In genomic region chr6:44248579-44248978, GRCh38 we compare ENCODE assay signal across 8 cellular contexts. TPM values are rescaled to one million over a fixed set of nuclear protein-coding genes. Genes with fewer than 3 reads are reported as not detected.
DNase-seq lines count a peak whose midpoint lies in the region; ATAC-seq, FAIRE-seq and TF ChIP-seq lines count a peak whose summit lies in the region.

No MANE protein-coding gene starts in this region.

- H3K27me3 ChIP-seq in heart left ventricle (no peaks in the 10 kb centered on the region), mesenchymal stem cell (ENCODE audit: control insufficient read depth in 1 of 2, insufficient read depth in 1 of 2, low read length in 2 of 2) (no peaks in the 10 kb centered on the region), upper lobe of right lung (no peaks in the 10 kb centered on the region)

- H3K4ac ChIP-seq in mesenchymal stem cell (ENCODE audit: low read depth in 1 of 2, low read length in 2 of 2) = no peak overlapping the region

- no peak overlapping the region for H4K8ac ChIP-seq in mesenchymal stem cell (ENCODE audit: low read length)

- peaks cover 2% of the 10 kb centered on the region for H3K79me1 ChIP-seq in mesenchymal stem cell (replicated peaks; ENCODE audit: low read length, poor library complexity, severe bottlenecking)

- intact Hi-C loops in heart left ventricle (cut with DNase I) (loop anchor here in 1 of 10 donors (10.0 kb wide), 2 partner anchors 474 to 614 kb away; partner anchors contain the start of genes MAD2L1BP and VEGFA), Right ventricle myocardium superior (cut with DNase I) (no loop called here), upper lobe of right lung (cut with DNase I) (no loop called here)

- H3K27ac ChIP-seq in heart left ventricle (peak overlapping the region in 9 of 12 donors; percentile 90 to 100 (median 99)), mesenchymal stem cell (ENCODE audit: low read length, poor library complexity, severe bottlenecking) (no peak overlapping the region), upper lobe of right lung (no peak overlapping the region)

- H3K4me2 ChIP-seq in mesenchymal stem cell (ENCODE audit: low read length, poor library complexity, severe bottlenecking) = peak overlapping the region; percentile 73

- H3K4me3 Mint-ChIP-seq in brain = peak overlapping the region; percentile 98 to 100 (median 99)

- H2BK15ac ChIP-seq in mesenchymal stem cell (ENCODE audit: low read depth, poor library complexity, severe bottlenecking) = no peak overlapping the region

- H4K91ac ChIP-seq in mesenchymal stem cell (ENCODE audit: low read length) = no peak overlapping the region

- no peak overlapping the region for H3K14ac ChIP-seq in mesenchymal stem cell (ENCODE audit: low read length in 2 of 2)

- peaks cover 28% of the 10 kb centered on the region for H3K27me3 Mint-ChIP-seq in brain

- no peak overlapping the region for H2AK5ac ChIP-seq in mesenchymal stem cell (ENCODE audit: low read length, severe bottlenecking)

- TF ChIP-seq POLR2A in heart left ventricle (IDR thresholded peaks at IDR 0.05) = no peak
- no peak for TF ChIP-seq POLR2A in GM12891 (IDR thresholded peaks at IDR 0.05; ENCODE audit: low read depth, low read length)

- H2BK12ac ChIP-seq in mesenchymal stem cell (ENCODE audit: low read length in 2 of 2) = no peak overlapping the region

- H3K4me1 ChIP-seq in heart left ventricle (peaks cover 0 to 62% (median 43%) of the 10 kb centered on the region in 12 donors), mesenchymal stem cell (ENCODE audit: control insufficient read depth, insufficient read depth, low read depth, low read length) (peaks cover 13% of the 10 kb centered on the region), upper lobe of right lung (peaks cover 18% of the 10 kb centered on the region)

- H3K9me3 Mint-ChIP-seq in brain = peaks cover 2 to 12% (median 3%) of the 10 kb centered on the region in 5 experiments

- H3K36me3 ChIP-seq in heart left ventricle = peaks cover 2 to 57% (median 53%) of the 10 kb centered on the region in 9 donors
- peaks cover 28 to 52% of the 10 kb centered on the region in 2 experiments for H3K36me3 ChIP-seq in mesenchymal stem cell (ENCODE audit: control insufficient read depth in 1 of 2, insufficient read depth in 2 of 2, low read depth in 1 of 2, low read length in 2 of 2)
- peaks cover 49% of the 10 kb centered on the region for H3K36me3 ChIP-seq in upper lobe of right lung

- no peak overlapping the region for H3K18ac ChIP-seq in mesenchymal stem cell (ENCODE audit: low read depth in 1 of 2, low read length in 2 of 2)

- ATAC-seq in heart left ventricle (no peak), Right ventricle myocardium superior (ENCODE audit: poor library complexity) (no peak), upper lobe of right lung (no peak)

- no peak overlapping the region for H2AFZ ChIP-seq in mesenchymal stem cell (ENCODE audit: low read depth, low read length)

- no peaks in the 10 kb centered on the region for H3K9me3 ChIP-seq in heart left ventricle
- no peaks in the 10 kb centered on the region for H3K9me3 ChIP-seq in mesenchymal stem cell (ENCODE audit: control insufficient read depth, low read length)
- H3K9me3 ChIP-seq in upper lobe of right lung = no peaks in the 10 kb centered on the region

- 18 to 35% (median 28%) methylated on average over 1 of the region's 1 CpG for WGBS in heart left ventricle, 4 donors
- 58% methylated on average over 1 of the region's 1 CpG for WGBS in mesenchymal stem cell

- FAIRE-seq in GM12891 (lab: Jason Lieb, UNC) = no peak

- H3K4me1 Mint-ChIP-seq in brain = peaks cover 65% of the 10 kb centered on the region

- H2BK120ac ChIP-seq in mesenchymal stem cell (ENCODE audit: low read depth, low read length) = no peak overlapping the region

- no peak overlapping the region for H2BK5ac ChIP-seq in mesenchymal stem cell (ENCODE audit: low read depth, low read length, poor library complexity, severe bottlenecking)

- peak overlapping the region; percentile 97 to 100 (median 99) for H3K27ac Mint-ChIP-seq in brain

- H3K4me3 ChIP-seq in heart left ventricle = peak overlapping the region in 9 of 12 donors; percentile 69 to 98 (median 77)
- peak overlapping the region in 1 of 2 experiments; percentile 87 for H3K4me3 ChIP-seq in mesenchymal stem cell (ENCODE audit: insufficient read depth in 1 of 2, low read depth in 1 of 2, low read length in 2 of 2)
- H3K4me3 ChIP-seq in upper lobe of right lung = peak overlapping the region; percentile 96

- DNase-seq in heart left ventricle (no peak), Right ventricle myocardium superior (no peak), mesenchymal stem cell (no peak), upper lobe of right lung (no peak), GM12891 (ENCODE audit: insufficient read length, low spot score) (no peak), NCI-H510A treated with DMSO at 0.1 percent for 48 hours (lab: John Stamatoyannopoulos, UW) (no peak), SKM-1 treated with dmso at 0.1 percent for 144 hours (lab: John Stamatoyannopoulos, UW; ENCODE audit: unreplicated experiment) (no peak)

- TF ChIP-seq CTCF in heart left ventricle (IDR thresholded peaks at IDR 0.05) (no peak), brain (conservative IDR thresholded peaks at IDR 0.05) (no peak), upper lobe of right lung (IDR thresholded peaks at IDR 0.05) (no peak)

- H3K36me3 Mint-ChIP-seq in brain = peaks cover 63% of the 10 kb centered on the region

- no peak overlapping the region for H3K23ac ChIP-seq in mesenchymal stem cell (ENCODE audit: low read length in 2 of 2)

- H3K9ac ChIP-seq in mesenchymal stem cell (ENCODE audit: low read length) = peak overlapping the region; percentile 94

TF ChIP-seq in GM12891, 5 proteins besides CTCF, POLR2A, EP300 and RAD21:
- TF ChIP-seq TAF1 (IDR thresholded peaks at IDR 0.05; ENCODE audit: low read depth, low read length) (no peak), SPI1 (IDR thresholded peaks at IDR 0.05; ENCODE audit: low read depth, low read length) (no peak), POLR2AphosphoS5 (IDR thresholded peaks at IDR 0.05; ENCODE audit: low read depth, low read length) (no peak), PAX5 (IDR thresholded peaks at IDR 0.05; ENCODE audit: insufficient read depth, low read length, severe bottlenecking) (no peak), POU2F2 (IDR thresholded peaks at IDR 0.05; ENCODE audit: low read depth, low read length) (no peak)

RNA-seq across cellular contexts. Expression of gene HSP90AB1, which starts 1.7 kb away (rescaled TPM):
- total RNA-seq in heart left ventricle (1,000 to 10,000 TPM in 2 of 9 donors, 100 to 1,000 TPM in 7; 725 to 1,040 (median 857) TPM), Right ventricle myocardium superior (853 TPM), upper lobe of right lung (660 TPM)
- polyA plus RNA-seq in heart left ventricle (100 to 1,000 TPM; 375 to 959 TPM), brain (ENCODE audit: insufficient read depth, low read depth, low replicate concordance) (1,424 TPM)
- 545 TPM for polyA plus RNA-seq in mesenchymal stem cell (2013, experiment 1 of 2)
- polyA plus RNA-seq in mesenchymal stem cell (2013, experiment 2 of 2) = 525 TPM
- 869 TPM for polyA plus RNA-seq in GM12891 (2012; ENCODE audit: low read depth, missing spikeins)

RNA-seq across cellular contexts. Expression of gene SLC35B2, which starts 8.7 kb away (rescaled TPM):
- total RNA-seq in heart left ventricle = 10 to 100 TPM; 18.1 to 35.6 (median 26.4) TPM
- polyA plus RNA-seq in heart left ventricle = 10 to 100 TPM; 10.2 to 36.7 TPM
- 19.4 TPM for total RNA-seq in Right ventricle myocardium superior
- polyA plus RNA-seq in brain (ENCODE audit: insufficient read depth, low read depth, low replicate concordance) = 68.7 TPM
- 80.8 TPM for polyA plus RNA-seq in mesenchymal stem cell (2013, experiment 1 of 2)
- polyA plus RNA-seq in mesenchymal stem cell (2013, experiment 2 of 2) = 81.8 TPM
- total RNA-seq in upper lobe of right lung = 32.3 TPM
- polyA plus RNA-seq in GM12891 (2012; ENCODE audit: low read depth, missing spikeins) = 30.1 TPM

RNA-seq across cellular contexts. Expression of gene NFKBIE, which starts 16.8 kb away (rescaled TPM):
- total RNA-seq in heart left ventricle (10 to 100 TPM in 1 of 9 donors, 1 to 10 TPM in 8; 2.5 to 13.1 (median 3.8) TPM), Right ventricle myocardium superior (3.7 TPM), upper lobe of right lung (7.1 TPM)
- polyA plus RNA-seq in heart left ventricle (1 to 10 TPM; 4.0 to 5.8 TPM), brain (ENCODE audit: insufficient read depth, low read depth, low replicate concordance) (10.8 TPM)
- 4.9 TPM for polyA plus RNA-seq in mesenchymal stem cell (2013, experiment 1 of 2)
- polyA plus RNA-seq in mesenchymal stem cell (2013, experiment 2 of 2) = 4.8 TPM
- polyA plus RNA-seq in GM12891 (2012; ENCODE audit: low read depth, missing spikeins) = 47.8 TPM

RNA-seq across cellular contexts. Expression of gene TMEM151B, which starts 21.7 kb away (rescaled TPM):
- total RNA-seq in heart left ventricle (1 to 10 TPM in 1 of 9 donors, under 1 TPM in 4, not detected in 4; 0.21 to 5.3 (median 0.45) TPM), Right ventricle myocardium superior (not detected), upper lobe of right lung (not detected)
- polyA plus RNA-seq in heart left ventricle (1 to 10 TPM in 1 of 2 donors, under 1 TPM in 1; 0.37 to 1.4 TPM), brain (ENCODE audit: insufficient read depth, low read depth, low replicate concordance) (45.5 TPM)
- polyA plus RNA-seq in mesenchymal stem cell (2013, experiment 1 of 2) = not detected
- not detected for polyA plus RNA-seq in mesenchymal stem cell (2013, experiment 2 of 2)
- 0.26 TPM for polyA plus RNA-seq in GM12891 (2012; ENCODE audit: low read depth, missing spikeins)

RNA-seq across cellular contexts. Expression of gene SLC29A1, which starts 25.2 kb away (rescaled TPM):
- total RNA-seq in heart left ventricle = 100 to 1,000 TPM in 8 of 9 donors, 10 to 100 TPM in 1; 94.9 to 319 (median 136) TPM
- 10 to 100 TPM; 48.0 to 77.5 TPM for polyA plus RNA-seq in heart left ventricle
- total RNA-seq in Right ventricle myocardium superior = 181 TPM
- 35.6 TPM for polyA plus RNA-seq in brain (ENCODE audit: insufficient read depth, low read depth, low replicate concordance)
- polyA plus RNA-seq in mesenchymal stem cell (2013, experiment 1 of 2) = 31.6 TPM
- polyA plus RNA-seq in mesenchymal stem cell (2013, experiment 2 of 2) = 29.2 TPM
- total RNA-seq in upper lobe of right lung = 59.8 TPM
- 37.6 TPM for polyA plus RNA-seq in GM12891 (2012; ENCODE audit: low read depth, missing spikeins)

Comparison
In these comparisons a context has a peak if more than half of its experiments do, and no peak if none do; other contexts are left out.
1. H3K27ac ChIP-seq: peak in heart left ventricle (9 of 12); none in mesenchymal stem cell (single experiment) and upper lobe of right lung (single experiment).